ENCODE assay signal across 8 cellular contexts in genomic region chr2:64865073-64865830, GRCh38.
DNase-seq lines count a peak whose midpoint lies in the region; ATAC-seq and TF ChIP-seq lines count a peak whose summit lies in the region.

No MANE protein-coding gene starts in this region.

- no peaks in the 10 kb centered on the region for H3K9me3 Mint-ChIP-seq in activated T-cell treated with anti-CD3 and anti-CD28 coated beads, Interleukin-2, amount 50 U/mL, for 24 hours

- H3K27ac Mint-ChIP-seq in activated T-cell treated with anti-CD3 and anti-CD28 coated beads, Interleukin-2, amount 50 U/mL, for 24 hours: peak overlapping the region; percentile 22

- H3K27ac ChIP-seq in esophagus (ENCODE audit: low read depth in 2 of 2, low read length in 1 of 2) (peak overlapping the region; percentile 90 to 95), mucosa of rectum (ENCODE audit: low read depth in 2 of 2, low read length in 2 of 2) (peak overlapping the region; percentile 77 to 83)

- peak; percentile 46 for TF ChIP-seq CTCF in AG04449 (IDR thresholded peaks at IDR 0.05; ENCODE audit: insufficient read depth, low read length, missing control alignments)

- H3K4me3 Mint-ChIP-seq in activated T-cell treated with anti-CD3 and anti-CD28 coated beads, Interleukin-2, amount 50 U/mL, for 24 hours: peak overlapping the region; percentile 71

- H3K36me3 ChIP-seq in NT2/D1 (ENCODE audit: insufficient read depth, insufficient read length, low read length) (no peaks in the 10 kb centered on the region), esophagus (ENCODE audit: control insufficient read depth in 2 of 2, insufficient read depth in 2 of 2, low read length in 1 of 2) (no peaks in the 10 kb centered on the region), mucosa of rectum (ENCODE audit: control insufficient read depth in 2 of 2, insufficient read depth in 2 of 2, low read length in 2 of 2) (no peaks in the 10 kb centered on the region)

- no peaks in the 10 kb centered on the region for H3K4me1 ChIP-seq in NT2/D1 (ENCODE audit: insufficient read depth, insufficient read length)
- peaks cover 0 to 3% of the 10 kb centered on the region in 2 donors for H3K4me1 ChIP-seq in esophagus (ENCODE audit: control insufficient read depth in 2 of 2, insufficient read depth in 2 of 2, low read length in 1 of 2)
- H3K4me1 ChIP-seq in mucosa of rectum (ENCODE audit: control insufficient read depth in 2 of 2, insufficient read depth in 2 of 2, low read length in 2 of 2): peaks cover 4 to 15% of the 10 kb centered on the region in 2 donors

- H3K9me3 ChIP-seq in NT2/D1 (ENCODE audit: insufficient read depth, low read length) (peaks cover 6% of the 10 kb centered on the region; the same call in 1 of the 2 replicates), esophagus (ENCODE audit: control insufficient read depth in 2 of 2, insufficient read depth in 1 of 2, low read depth in 1 of 2, low read length in 1 of 2) (no peaks in the 10 kb centered on the region), mucosa of rectum (ENCODE audit: control insufficient read depth in 2 of 2, low read length in 2 of 2) (no peaks in the 10 kb centered on the region)

- no peaks in the 10 kb centered on the region for H3K36me3 Mint-ChIP-seq in activated T-cell treated with anti-CD3 and anti-CD28 coated beads, Interleukin-2, amount 50 U/mL, for 24 hours (ENCODE audit: low read depth)

- H3K9ac ChIP-seq in NT2/D1 (ENCODE audit: insufficient read length, low read depth) (peak overlapping the region; percentile 78), mucosa of rectum (ENCODE audit: low read depth in 1 of 2, low read length in 2 of 2) (peak overlapping the region; percentile 76 to 81)

- H3K4me1 Mint-ChIP-seq in activated T-cell treated with anti-CD3 and anti-CD28 coated beads, Interleukin-2, amount 50 U/mL, for 24 hours (ENCODE audit: low read depth): no peaks in the 10 kb centered on the region

- ATAC-seq in GM18505 (IDR thresholded peaks at IDR 0.05; ENCODE audit: unreplicated experiment) (peak; percentile 69), HG03135 (IDR thresholded peaks at IDR 0.05; ENCODE audit: unreplicated experiment) (peak; percentile 58)

- no peak for TF ChIP-seq POLR2A in GM18505 (IDR thresholded peaks at IDR 0.05; ENCODE audit: borderline replicate concordance, extremely low read depth, insufficient read depth, insufficient read length)

- CTCF ChIA-PET in AG04449 (lab: Yijun Ruan, JAX): interaction anchor here (0.7 to 2.5 kb wide), 15 partner anchors 8 to 342 kb away, joined by 3 to 20 read pairs (median 5); partner anchors contain the start of genes AFTPH and SERTAD2

- peak overlapping the region; percentile 54 for H3K4me3 ChIP-seq in AG04449 (ENCODE audit: low read depth, low read length)
- peak overlapping the region; percentile 55 for H3K4me3 ChIP-seq in NT2/D1 (ENCODE audit: insufficient read length, low read depth)
- H3K4me3 ChIP-seq in esophagus (ENCODE audit: low read depth in 1 of 2, low read length in 2 of 2): peak overlapping the region; percentile 54 to 63
- peak overlapping the region; percentile 73 to 79 for H3K4me3 ChIP-seq in mucosa of rectum (ENCODE audit: low read length in 2 of 2)

- POLR2A ChIA-PET in AG04449 (lab: Yijun Ruan, JAX): interaction anchor here (0.8 to 1.3 kb wide), 5 partner anchors 58 to 221 kb away, joined by 3 to 6 read pairs (median 4); partner anchors contain the start of gene SERTAD2

- DNase-seq in AG04449 (ENCODE audit: low read depth, low spot score) (no peak), NT2/D1 (ENCODE audit: low read depth, low spot score) (no peak)
- DNase-seq in activated T-cell treated with anti-CD3 and anti-CD28 coated beads, Interleukin-2, amount 50 U/mL, for 24 hours: peak; percentile 80
- DNase-seq in stimulated activated CD8-positive, alpha-beta memory T cell treated with anti-CD3 and anti-CD28 coated beads, Interleukin-4, amount 100 ng/mL, for 24 hours (ENCODE audit: low read depth): peak; percentile 39

- WGBS in esophagus, 2 donors: 1% methylated on average over 62 to 67 of the region's 67 CpGs

- H3K27me3 ChIP-seq in NT2/D1 (ENCODE audit: insufficient read depth, insufficient read length) (peaks cover 14% of the 10 kb centered on the region), esophagus (ENCODE audit: control insufficient read depth in 1 of 2, insufficient read depth in 2 of 2, low read length in 2 of 2) (no peaks in the 10 kb centered on the region), mucosa of rectum (ENCODE audit: control insufficient read depth in 2 of 2, insufficient read depth in 2 of 2, low read length in 2 of 2) (no peaks in the 10 kb centered on the region)

- H3K27me3 Mint-ChIP-seq in activated T-cell treated with anti-CD3 and anti-CD28 coated beads, Interleukin-2, amount 50 U/mL, for 24 hours: peaks cover 7% of the 10 kb centered on the region

Comparison
In these comparisons a context has a peak if more than half of its experiments do, and no peak if none do; other contexts are left out.
1. DNase-seq: peak in activated T-cell treated with anti-CD3 and anti-CD28 coated beads, Interleukin-2, amount 50 U/mL, for 24 hours (single experiment) and stimulated activated CD8-positive, alpha-beta memory T cell treated with anti-CD3 and anti-CD28 coated beads, Interleukin-4, amount 100 ng/mL, for 24 hours (single experiment); none in AG04449 (single experiment) and NT2/D1 (single experiment).
2. Peak in every context shown above with its lines, with median percentiles within 50 percentile points of each other: H3K4me3 ChIP-seq.